22 cellular contexts compared by ENCODE assay signal in genomic region chrX:110211340-110211739, GRCh38.
"Had no signal": no experiment of that assay in that cellular context is flagged by ENCODE, and none has a peak within 500 bp of the region (broad histone marks: within the 10 kb centered on the region; RNA-seq: fewer than 3 reads in every experiment).

No MANE protein-coding gene starts in this region.

- DNase-seq: activated B cell treated with CpG ODN at 0.5 μM for 24 hours; activated CD4-positive, alpha-beta T cell treated with anti-CD3 and anti-CD28 coated beads for 36 hours; activated CD4-positive, alpha-beta T cell treated with anti-CD3 and anti-CD28 coated beads, Interleukin-2, amount 50 U/mL, for 48 hours; activated CD8-positive, alpha-beta memory T cell treated with anti-CD3 and anti-CD28 coated beads, Interleukin-2, amount 50 U/mL, for 48 hours; activated naive CD4-positive, alpha-beta T cell treated with Interleukin-2 at 50 U/mL for 16 hours; activated naive CD8-positive, alpha-beta T cell treated with anti-CD3 and anti-CD28 coated beads, Interleukin-2, amount 10 ng/mL, durations not matched to agents 7 days and 5 days; activated T-cell treated with anti-CD3 and anti-CD28 coated beads, Interleukin-2, amount 50 U/mL, for 4 hours; amniotic stem cell; erythroblast; foreskin melanocyte; immature natural killer cell; left ventricle myocardium inferior; midbrain; pancreas; psoas muscle; stimulated activated CD4-positive, alpha-beta T cell treated with anti-CD3 and anti-CD28 coated beads, Interleukin-12 subunit alpha, Interleukin-12 subunit beta, amount 100 ng/mL, for 4 hours; stimulated activated CD4-positive, alpha-beta T cell treated with anti-CD3 and anti-CD28 coated beads, Interleukin-4, amount 100 ng/mL, for 4 hours; stimulated activated naive CD8-positive, alpha-beta T cell treated with anti-CD3 and anti-CD28 coated beads, Interleukin-15, Interleukin-2, amounts not matched to agents 100 U/mL and 50 U/mL, for 24 hours; upper lobe of right lung had no signal

- H3K79me2 ChIP-seq: hepatocyte had no signal

- H3K27me3 ChIP-seq: hepatocyte, neutrophil, pancreas, right atrium auricular region, upper lobe of right lung had no signal

- H3K36me3 ChIP-seq: left ventricle myocardium inferior, neutrophil, pancreas, right atrium auricular region, upper lobe of right lung had no signal

- H2AFZ ChIP-seq: hepatocyte had no signal

- H3K27ac ChIP-seq: hepatocyte, left ventricle myocardium inferior, neutrophil, pancreas, psoas muscle, right atrium auricular region, upper lobe of right lung had no signal

- H3K4me1 ChIP-seq: left ventricle myocardium inferior, pancreas, psoas muscle, right atrium auricular region, upper lobe of right lung had no signal

- H3K9me3 ChIP-seq: left ventricle myocardium inferior, neutrophil, pancreas, psoas muscle, right atrium auricular region, upper lobe of right lung had no signal

- H3K4me3 ChIP-seq: hepatocyte, left ventricle myocardium inferior, pancreas, psoas muscle, right atrium auricular region, upper lobe of right lung had no signal

- H3K4me2 ChIP-seq: hepatocyte had no signal

- ATAC-seq: activated CD4-positive, alpha-beta T cell treated with anti-CD3 and anti-CD28 coated beads for 36 hours; activated T-cell treated with anti-CD3 and anti-CD28 coated beads, Interleukin-2, amount 50 U/mL, for 4 hours; pancreas; stimulated activated naive CD8-positive, alpha-beta T cell treated with anti-CD3 and anti-CD28 coated beads, Interleukin-15, Interleukin-2, amounts not matched to agents 100 U/mL and 50 U/mL, for 24 hours; upper lobe of right lung had no signal
